Comparison of ENCODE assay signal across 23 cellular contexts in genomic region chr2:38218583-38218982, GRCh38.
DNase-seq lines count a peak whose midpoint lies in the region; ATAC-seq, FAIRE-seq and TF ChIP-seq lines count a peak whose summit lies in the region.
"Had no signal": no experiment of that assay in that cellular context is flagged by ENCODE, and none has a peak within 500 bp of the region (broad histone marks: within the 10 kb centered on the region; RNA-seq: fewer than 3 reads in every experiment).

No MANE protein-coding gene starts in this region.

- no peak overlapping the region for H2BK5ac ChIP-seq in mesenchymal stem cell (ENCODE audit: low read depth, low read length, poor library complexity, severe bottlenecking)

- H3K4ac ChIP-seq in mesenchymal stem cell (ENCODE audit: low read depth in 1 of 2, low read length in 2 of 2): no peak overlapping the region

- no peak for DNase-seq in Right ventricle myocardium inferior (ENCODE audit: missing footprints)
- DNase-seq in cardiac septum (ENCODE audit: low spot score): no peak
- DNase-seq in mesenchymal stem cell: no peak
- peak; percentile 40 for DNase-seq in testis
- DNase-seq in SW 1271 (lab: John Stamatoyannopoulos, UW): no peak
- no peak for DNase-seq in NCI-H774 (lab: John Stamatoyannopoulos, UW)
- no peak for DNase-seq in UCSD-AML1 (lab: John Stamatoyannopoulos, UW; ENCODE audit: unreplicated experiment)
- DNase-seq: 8988T; activated effector memory CD4-positive, alpha-beta T cell treated with anti-CD3 and anti-CD28 coated beads, Interleukin-2, amount 50 U/mL, for 16 hours; activated naive CD8-positive, alpha-beta T cell treated with anti-CD3 and anti-CD28 coated beads, Interleukin-2, amount 50 U/mL, for 24 hours; Calu3; foreskin keratinocyte; Karpas-422; kidney; NCI-H1048; NCI-H2081 treated with DMSO at 0.1 percent for 48 hours; NCI-H526; SHP77 treated with DMSO at 0.1 percent for 48 hours; spleen; stimulated activated CD4-positive, alpha-beta T cell treated with anti-CD3 and anti-CD28 coated beads, Interleukin-4, amount 100 ng/mL, for 4 hours had no signal

- H3K4me3 ChIP-seq in mesenchymal stem cell (ENCODE audit: insufficient read depth in 1 of 2, low read depth in 1 of 2, low read length in 2 of 2) (no peak overlapping the region), testis (no peak overlapping the region)
- H3K4me3 ChIP-seq: breast epithelium, spleen had no signal

- no peaks in the 10 kb centered on the region for H3K79me1 ChIP-seq in mesenchymal stem cell (replicated peaks; ENCODE audit: low read length, poor library complexity, severe bottlenecking)

- H3K9ac ChIP-seq in mesenchymal stem cell (ENCODE audit: low read length): peak overlapping the region; percentile 15

- H3K4me2 ChIP-seq in mesenchymal stem cell (ENCODE audit: low read length, poor library complexity, severe bottlenecking): no peak overlapping the region

- intact Hi-C loops in Right ventricle myocardium inferior (cut with DNase I) (no loop called here), cardiac septum (cut with DNase I) (no loop called here), testis (cut with DNase I; ENCODE audit: low total_unique reads) (no loop called here)

- WGBS in mesenchymal stem cell: 37% methylated on average over 4 of the region's 4 CpGs
- WGBS in testis, 2 donors: 60 to 67% methylated on average over 4 of the region's 4 CpGs

- ATAC-seq in Right ventricle myocardium inferior: peak; percentile 48
- ATAC-seq: activated naive CD8-positive, alpha-beta T cell treated with anti-CD3 and anti-CD28 coated beads, Interleukin-2, amount 50 U/mL, for 24 hours; foreskin keratinocyte; HCT116 had no signal

- peaks cover 4% of the 10 kb centered on the region for H3K4me1 ChIP-seq in mesenchymal stem cell (ENCODE audit: control insufficient read depth, insufficient read depth, low read depth, low read length)
- no peaks in the 10 kb centered on the region for H3K4me1 ChIP-seq in testis
- H3K4me1 ChIP-seq: breast epithelium, foreskin keratinocyte had no signal

- H3K9me3 ChIP-seq in mesenchymal stem cell (ENCODE audit: control insufficient read depth, low read length) (peaks cover 3% of the 10 kb centered on the region), testis (no peaks in the 10 kb centered on the region)
- H3K9me3 ChIP-seq: breast epithelium had no signal

- TF ChIP-seq CTCF in testis (IDR thresholded peaks at IDR 0.05): no peak

- H4K8ac ChIP-seq in mesenchymal stem cell (ENCODE audit: low read length): no peak overlapping the region

- TF ChIP-seq POLR2A in testis (IDR thresholded peaks at IDR 0.05): no peak

- FAIRE-seq in endometrium (lab: Jason Lieb, UNC): peak; percentile 93
- FAIRE-seq: kidney had no signal

- H3K36me3 ChIP-seq in mesenchymal stem cell (ENCODE audit: control insufficient read depth in 1 of 2, insufficient read depth in 2 of 2, low read depth in 1 of 2, low read length in 2 of 2) (no peaks in the 10 kb centered on the region), testis (ENCODE audit: low read depth, missing control alignments) (no peaks in the 10 kb centered on the region)
- H3K36me3 ChIP-seq: breast epithelium, spleen had no signal

- H3K27me3 ChIP-seq in mesenchymal stem cell (ENCODE audit: control insufficient read depth in 1 of 2, insufficient read depth in 1 of 2, low read length in 2 of 2) (no peaks in the 10 kb centered on the region), testis (no peaks in the 10 kb centered on the region)
- H3K27me3 ChIP-seq: breast epithelium had no signal

- H2BK120ac ChIP-seq in mesenchymal stem cell (ENCODE audit: low read depth, low read length): no peak overlapping the region

- no peak overlapping the region for H3K23ac ChIP-seq in mesenchymal stem cell (ENCODE audit: low read length in 2 of 2)

- H2AFZ ChIP-seq in mesenchymal stem cell (ENCODE audit: low read depth, low read length): no peak overlapping the region

- no peak overlapping the region for H3K14ac ChIP-seq in mesenchymal stem cell (ENCODE audit: low read length in 2 of 2)

- no peak overlapping the region for H4K91ac ChIP-seq in mesenchymal stem cell (ENCODE audit: low read length)

- no peak overlapping the region for H2AK5ac ChIP-seq in mesenchymal stem cell (ENCODE audit: low read length, severe bottlenecking)

- H2BK15ac ChIP-seq in mesenchymal stem cell (ENCODE audit: low read depth, poor library complexity, severe bottlenecking): no peak overlapping the region

- no peak overlapping the region for H3K18ac ChIP-seq in mesenchymal stem cell (ENCODE audit: low read depth in 1 of 2, low read length in 2 of 2)

- H2BK12ac ChIP-seq in mesenchymal stem cell (ENCODE audit: low read length in 2 of 2): no peak overlapping the region

- H3K27ac ChIP-seq in mesenchymal stem cell (ENCODE audit: low read length, poor library complexity, severe bottlenecking) (no peak overlapping the region), testis (peak overlapping the region in 1 of 2 donors; percentile 17)
- H3K27ac ChIP-seq: foreskin keratinocyte, spleen had no signal
